ENCODE assay signal across 9 cellular contexts in genomic region chr13:51797664-51798488, GRCh38. TPM values are rescaled to one million over a fixed set of nuclear protein-coding genes. Genes with fewer than 3 reads are reported as not detected.
A peak's percentile ranks its signal among the peaks of the same experiment; 100 is the strongest.
DNase-seq lines count a peak whose midpoint lies in the region; ATAC-seq, FAIRE-seq and TF ChIP-seq lines count a peak whose summit lies in the region.
"Had no signal": no experiment of that assay in that cellular context is flagged by ENCODE, and none has a peak within 500 bp of the region (broad histone marks: within the 10 kb centered on the region; RNA-seq: fewer than 3 reads in every experiment).

No MANE protein-coding gene starts in this region.

- dilution Hi-C loops in endothelial cell of umbilical vein (cut with MboI; ENCODE audit: extremely low pct_ligation_motif_present, low sequenced_read_pairs) = no loop called here

- H3K36me3 ChIP-seq in endothelial cell of umbilical vein (ENCODE audit: control insufficient read depth in 2 of 2, extremely low read depth in 1 of 2, insufficient read depth in 2 of 2, low read length in 2 of 2) = no peaks in the 10 kb centered on the region
- H3K36me3 ChIP-seq in neural cell (ENCODE audit: insufficient read depth, low read length) = no peaks in the 10 kb centered on the region

- POLR2A ChIA-PET in activated CD4-positive, alpha-beta T cell treated with anti-CD3 and anti-CD28 coated beads, Interleukin-2, amount 10 ng/mL, durations not matched to agents 7 days and 5 days (lab: Charles Lee) = interaction anchor here (1.0 kb wide), 1 partner anchor 345 kb away, joined by 3 read pairs; the partner anchor contains the start of gene INTS6
- POLR2A ChIA-PET in endothelial cell of umbilical vein (lab: Charles Lee) = interaction anchor here (2.5 kb wide), 1 partner anchor 345 kb away, joined by 13 read pairs; the partner anchor contains the start of gene INTS6

- H3K27ac ChIP-seq in endothelial cell of umbilical vein (ENCODE audit: insufficient read depth, low read depth, low read length) = no peak overlapping the region
- H3K27ac ChIP-seq in neural cell (ENCODE audit: low read length) = no peak overlapping the region

- TF ChIP-seq CTCF in natural killer cell (IDR thresholded peaks at IDR 0.05) (peak; percentile 47), endothelial cell of umbilical vein (IDR thresholded peaks at IDR 0.05; ENCODE audit: extremely low read depth in 1 of 2, insufficient read depth in 1 of 2, low read depth in 1 of 2, low read length in 2 of 2) (peak; percentile 16 to 27), neural cell (IDR thresholded peaks at IDR 0.05; ENCODE audit: poor library complexity, severe bottlenecking) (peak; percentile 90)

- BruUV-seq in endothelial cell of umbilical vein (replicated peaks; lab: Mats Ljungman, UMichigan) = no TSS peak

- no peaks in the 10 kb centered on the region for H3K79me2 ChIP-seq in endothelial cell of umbilical vein (ENCODE audit: control insufficient read depth, insufficient read depth, low read length)
- H3K79me2 ChIP-seq in neural cell (replicated peaks; ENCODE audit: insufficient read depth, low read length) = no peaks in the 10 kb centered on the region

- peaks cover 24% of the 10 kb centered on the region for H3K4me1 ChIP-seq in endothelial cell of umbilical vein (ENCODE audit: control insufficient read depth, extremely low read depth, insufficient read depth, low read length)

- peak; percentile 93 for TF ChIP-seq RAD21 in neural cell (conservative IDR thresholded peaks at IDR 0.05)

- H3K4me2 ChIP-seq in endothelial cell of umbilical vein (ENCODE audit: insufficient read depth, low read length) (no peak overlapping the region), neural cell (ENCODE audit: low read length) (no peak overlapping the region)

- H2AFZ ChIP-seq in endothelial cell of umbilical vein (ENCODE audit: low read depth, low read length) (no peak overlapping the region), neural cell (ENCODE audit: low read depth, low read length) (no peak overlapping the region)

- H3K27me3 Mint-ChIP-seq in natural killer cell (ENCODE audit: low read depth in 2 of 2) = peaks cover 0 to 8% of the 10 kb centered on the region in 2 donors
- peaks cover 0 to 2% of the 10 kb centered on the region in 2 donors for H3K27me3 Mint-ChIP-seq in natural killer cell treated with Interleukin-12 subunit alpha and Interleukin-12 subunit beta and Interleukin-15 and Interleukin-18, amount 100 ng/mL, for 72 hours
- H3K27me3 Mint-ChIP-seq in activated CD4-positive, alpha-beta T cell treated with anti-CD3 and anti-CD28 coated beads, Interleukin-2, amount 10 ng/mL, durations not matched to agents 7 days and 5 days = no peaks in the 10 kb centered on the region

- peak; percentile 44 to 52 (median 49) for ATAC-seq in natural killer cell
- ATAC-seq in natural killer cell treated with Interleukin-12 subunit alpha and Interleukin-12 subunit beta and Interleukin-15 and Interleukin-18, amount 100 ng/mL, for 72 hours = no peak
- peak; percentile 35 for ATAC-seq in HG03108 (IDR thresholded peaks at IDR 0.05; ENCODE audit: unreplicated experiment)
- ATAC-seq in HG02981 (IDR thresholded peaks at IDR 0.05; ENCODE audit: unreplicated experiment) = no peak

- H3K9me2 ChIP-seq in neural cell (ENCODE audit: insufficient read depth, low read length) = no peaks in the 10 kb centered on the region

- DNase-seq in natural killer cell = no peak
- no peak for DNase-seq in natural killer cell treated with Interleukin-12 subunit alpha and Interleukin-12 subunit beta and Interleukin-15 and Interleukin-18, amount 100 ng/mL, for 72 hours (ENCODE audit: low spot score)
- peak; percentile 69 for DNase-seq in NCI-H2196 (lab: John Stamatoyannopoulos, UW; ENCODE audit: unreplicated experiment)
- DNase-seq in activated CD4-positive, alpha-beta T cell treated with anti-CD3 and anti-CD28 coated beads, Interleukin-2, amount 10 ng/mL, durations not matched to agents 7 days and 5 days = peak; percentile 79
- DNase-seq in endothelial cell of umbilical vein (ENCODE audit: low read depth, low spot score) = peak; percentile 36

- no peaks in the 10 kb centered on the region for H3K36me3 Mint-ChIP-seq in natural killer cell
- no peaks in the 10 kb centered on the region for H3K36me3 Mint-ChIP-seq in natural killer cell treated with Interleukin-12 subunit alpha and Interleukin-12 subunit beta and Interleukin-15 and Interleukin-18, amount 100 ng/mL, for 72 hours
- H3K36me3 Mint-ChIP-seq in activated CD4-positive, alpha-beta T cell treated with anti-CD3 and anti-CD28 coated beads, Interleukin-2, amount 10 ng/mL, durations not matched to agents 7 days and 5 days (ENCODE audit: low read depth) = no peaks in the 10 kb centered on the region

- TF ChIP-seq EP300 in neural cell (conservative IDR thresholded peaks at IDR 0.05; ENCODE audit: poor library complexity, severe bottlenecking) = peak; percentile 28

- H3F3A ChIP-seq in neural cell (ENCODE audit: insufficient read depth, low read length, poor library complexity, severe bottlenecking) = no peaks in the 10 kb centered on the region

- H3K27me3 ChIP-seq in endothelial cell of umbilical vein (ENCODE audit: control insufficient read depth in 2 of 2, insufficient read depth in 2 of 2, low read length in 2 of 2) (no peaks in the 10 kb centered on the region), neural cell (ENCODE audit: insufficient read depth, low read depth, low read length) (no peaks in the 10 kb centered on the region)

- no peak for TF ChIP-seq POLR2A in endothelial cell of umbilical vein (IDR thresholded peaks at IDR 0.05; ENCODE audit: low read depth, low read length)

- H3K4me3 ChIP-seq in endothelial cell of umbilical vein (replicated peaks in 1 of 3; ENCODE audit: insufficient read depth in 1 of 3, low read depth in 1 of 3, low read length in 3 of 3) = no peak overlapping the region
- no peak overlapping the region for H3K4me3 ChIP-seq in neural cell (ENCODE audit: low read length)

- intact Hi-C loops in natural killer cell (cut with micrococcal nuclease) = loop anchor here (1.0 to 5.0 kb wide), 2 partner anchors 363 to 671 kb away; no protein-coding TSS in a partner anchor
- intact Hi-C loops in endothelial cell of umbilical vein (cut with micrococcal nuclease) = loop anchor here (1.0 to 10.0 kb wide), 3 partner anchors 363 to 673 kb away; partner anchors contain the start of gene FAM124A

- H3K9me3 Mint-ChIP-seq in natural killer cell = no peaks in the 10 kb centered on the region
- no peaks in the 10 kb centered on the region for H3K9me3 Mint-ChIP-seq in natural killer cell treated with Interleukin-12 subunit alpha and Interleukin-12 subunit beta and Interleukin-15 and Interleukin-18, amount 100 ng/mL, for 72 hours
- no peaks in the 10 kb centered on the region for H3K9me3 Mint-ChIP-seq in activated CD4-positive, alpha-beta T cell treated with anti-CD3 and anti-CD28 coated beads, Interleukin-2, amount 10 ng/mL, durations not matched to agents 7 days and 5 days

- CTCF ChIA-PET in activated CD4-positive, alpha-beta T cell treated with anti-CD3 and anti-CD28 coated beads, Interleukin-2, amount 10 ng/mL, durations not matched to agents 7 days and 5 days (lab: Charles Lee) = interaction anchor here (0.6 to 2.6 kb wide), 31 partner anchors 11 to 685 kb away, joined by 3 to 15 read pairs (median 4); no protein-coding TSS in a partner anchor
- CTCF ChIA-PET in endothelial cell of umbilical vein (lab: Charles Lee) = interaction anchor here (0.6 to 4.4 kb wide), 29 partner anchors 12 to 675 kb away, joined by 3 to 61 read pairs (median 4); partner anchors contain the start of gene INTS6

- no peaks in the 10 kb centered on the region for H3K9me1 ChIP-seq in endothelial cell of umbilical vein (replicated peaks; ENCODE audit: control insufficient read depth, extremely low read depth, insufficient read depth, low read length)

- peak overlapping the region in 1 of 2 donors; percentile 38 for H3K27ac Mint-ChIP-seq in natural killer cell
- no peak overlapping the region for H3K27ac Mint-ChIP-seq in natural killer cell treated with Interleukin-12 subunit alpha and Interleukin-12 subunit beta and Interleukin-15 and Interleukin-18, amount 100 ng/mL, for 72 hours
- H3K27ac Mint-ChIP-seq in activated CD4-positive, alpha-beta T cell treated with anti-CD3 and anti-CD28 coated beads, Interleukin-2, amount 10 ng/mL, durations not matched to agents 7 days and 5 days = no peak overlapping the region

- H3K9me3 ChIP-seq in endothelial cell of umbilical vein (replicated peaks; ENCODE audit: control insufficient read depth, insufficient read depth, low read length) (no peaks in the 10 kb centered on the region), neural cell (ENCODE audit: low read length) (no peaks in the 10 kb centered on the region)

- H4K20me1 ChIP-seq in endothelial cell of umbilical vein (replicated peaks; ENCODE audit: control insufficient read depth, extremely low read depth, insufficient read depth, low read length) (no peaks in the 10 kb centered on the region), neural cell (ENCODE audit: insufficient read depth) (no peaks in the 10 kb centered on the region)

- peaks cover 13 to 14% of the 10 kb centered on the region in 2 donors for H3K4me1 Mint-ChIP-seq in natural killer cell
- H3K4me1 Mint-ChIP-seq in natural killer cell treated with Interleukin-12 subunit alpha and Interleukin-12 subunit beta and Interleukin-15 and Interleukin-18, amount 100 ng/mL, for 72 hours (ENCODE audit: low read depth in 2 of 2) = peaks cover 14 to 20% of the 10 kb centered on the region in 2 donors
- peaks cover 34% of the 10 kb centered on the region for H3K4me1 Mint-ChIP-seq in activated CD4-positive, alpha-beta T cell treated with anti-CD3 and anti-CD28 coated beads, Interleukin-2, amount 10 ng/mL, durations not matched to agents 7 days and 5 days

- H3K9ac ChIP-seq in endothelial cell of umbilical vein (replicated peaks; ENCODE audit: extremely low read depth, insufficient read depth, low read length) = no peak overlapping the region
- H3K9ac ChIP-seq in neural cell (ENCODE audit: low read length) = no peak overlapping the region

- FAIRE-seq in endothelial cell of umbilical vein (lab: Jason Lieb, UNC) = peak; percentile 68

- no peak overlapping the region for H3K4me3 Mint-ChIP-seq in natural killer cell
- H3K4me3 Mint-ChIP-seq in natural killer cell treated with Interleukin-12 subunit alpha and Interleukin-12 subunit beta and Interleukin-15 and Interleukin-18, amount 100 ng/mL, for 72 hours = no peak overlapping the region
- H3K4me3 Mint-ChIP-seq in activated CD4-positive, alpha-beta T cell treated with anti-CD3 and anti-CD28 coated beads, Interleukin-2, amount 10 ng/mL, durations not matched to agents 7 days and 5 days = no peak overlapping the region

RNA-seq across cellular contexts. Expression of gene DHRS12, which starts 6.1 kb away (rescaled TPM):
- total RNA-seq in natural killer cell = 10 to 100 TPM in 2 of 3 donors, 1 to 10 TPM in 1; 7.0 to 11.7 (median 10.4) TPM
- total RNA-seq in natural killer cell treated with Interleukin-12 subunit alpha and Interleukin-12 subunit beta and Interleukin-15 and Interleukin-18, amount 100 ng/mL, for 72 hours = 1 to 10 TPM; 2.2 to 3.5 TPM
- 1 to 10 TPM; 9.5 to 9.7 TPM for total RNA-seq in activated CD4-positive, alpha-beta T cell treated with anti-CD3 and anti-CD28 coated beads, Interleukin-2, amount 10 ng/mL, durations not matched to agents 7 days and 5 days
- total RNA-seq in endothelial cell of umbilical vein = 6.4 and 8.9 TPM in 2 replicates
- 9.1 and 9.4 TPM in 2 replicates for polyA plus RNA-seq in endothelial cell of umbilical vein
- polyA plus RNA-seq in endothelial cell of umbilical vein (2011; cell fraction: cytosol; rRNA removed) = 4.9 and 7.3 TPM in 2 replicates
- polyA plus RNA-seq in endothelial cell of umbilical vein (2011; cell fraction: nucleus; rRNA removed) = 13.8 and 16.8 TPM in 2 replicates
- 8.3 and 13.3 TPM in 2 replicates for polyA plus RNA-seq in endothelial cell of umbilical vein (2012)
- 8.6 and 9.8 TPM in 2 replicates for polyA minus RNA-seq in endothelial cell of umbilical vein
- not detected for polyA minus RNA-seq in endothelial cell of umbilical vein (2011; cell fraction: cytosol; rRNA and poly(A)+ RNA removed)
- polyA minus RNA-seq in endothelial cell of umbilical vein (2011; cell fraction: nucleus; rRNA and poly(A)+ RNA removed) = 7.7 and 9.3 TPM in 2 replicates
- 2.9 and 4.4 TPM in 2 replicates for polyA plus RNA-seq in neural cell
- 2.9 and 3.1 TPM in 2 replicates for polyA minus RNA-seq in neural cell

RNA-seq across cellular contexts. Expression of gene TMEM272, which starts 47.1 kb away (rescaled TPM):
- under 1 TPM in 1 of 3 donors, not detected in 2; 0.08 TPM for total RNA-seq in natural killer cell
- total RNA-seq in natural killer cell treated with Interleukin-12 subunit alpha and Interleukin-12 subunit beta and Interleukin-15 and Interleukin-18, amount 100 ng/mL, for 72 hours = not detected
- 1 to 10 TPM; 1.3 to 1.5 TPM for total RNA-seq in activated CD4-positive, alpha-beta T cell treated with anti-CD3 and anti-CD28 coated beads, Interleukin-2, amount 10 ng/mL, durations not matched to agents 7 days and 5 days
- not detected in 2 replicates for total RNA-seq in endothelial cell of umbilical vein
- polyA plus RNA-seq in endothelial cell of umbilical vein = not detected in 2 replicates
- not detected in 2 replicates for polyA plus RNA-seq in endothelial cell of umbilical vein (2011; cell fraction: cytosol; rRNA removed)
- polyA plus RNA-seq in endothelial cell of umbilical vein (2011; cell fraction: nucleus; rRNA removed) = 0.03 TPM in 1 of 2 replicates, not detected in the other
- polyA plus RNA-seq in endothelial cell of umbilical vein (2012) = not detected in 2 replicates
- polyA minus RNA-seq in endothelial cell of umbilical vein = not detected in 2 replicates
- not detected for polyA minus RNA-seq in endothelial cell of umbilical vein (2011; cell fraction: cytosol; rRNA and poly(A)+ RNA removed)
- not detected in 2 replicates for polyA minus RNA-seq in endothelial cell of umbilical vein (2011; cell fraction: nucleus; rRNA and poly(A)+ RNA removed)
- 0.76 and 0.77 TPM in 2 replicates for polyA plus RNA-seq in neural cell
- 0.49 and 1.6 TPM in 2 replicates for polyA minus RNA-seq in neural cell
- total RNA-seq: glomerular endothelial cell had no signal

Comparison
In these comparisons a context has a peak if more than half of its experiments do, and no peak if none do; other contexts are left out.
1. ATAC-seq: peak in natural killer cell (3 of 3) and HG03108 (single experiment); none in natural killer cell treated with Interleukin-12 subunit alpha and Interleukin-12 subunit beta and Interleukin-15 and Interleukin-18, amount 100 ng/mL, for 72 hours (0 of 2) and HG02981 (single experiment).
2. DNase-seq: peak in NCI-H2196 (single experiment), activated CD4-positive, alpha-beta T cell treated with anti-CD3 and anti-CD28 coated beads, Interleukin-2, amount 10 ng/mL, durations not matched to agents 7 days and 5 days (single experiment) and endothelial cell of umbilical vein (single experiment); none in natural killer cell (single experiment) and natural killer cell treated with Interleukin-12 subunit alpha and Interleukin-12 subunit beta and Interleukin-15 and Interleukin-18, amount 100 ng/mL, for 72 hours (single experiment).
3. CTCF ChIP-seq: peak in every context shown above with its lines; median percentile 90 in neural cell; 47 in natural killer cell; 22 in endothelial cell of umbilical vein.